Comparison of ENCODE assay signal across 26 cellular contexts in the genomic region with DNA sequence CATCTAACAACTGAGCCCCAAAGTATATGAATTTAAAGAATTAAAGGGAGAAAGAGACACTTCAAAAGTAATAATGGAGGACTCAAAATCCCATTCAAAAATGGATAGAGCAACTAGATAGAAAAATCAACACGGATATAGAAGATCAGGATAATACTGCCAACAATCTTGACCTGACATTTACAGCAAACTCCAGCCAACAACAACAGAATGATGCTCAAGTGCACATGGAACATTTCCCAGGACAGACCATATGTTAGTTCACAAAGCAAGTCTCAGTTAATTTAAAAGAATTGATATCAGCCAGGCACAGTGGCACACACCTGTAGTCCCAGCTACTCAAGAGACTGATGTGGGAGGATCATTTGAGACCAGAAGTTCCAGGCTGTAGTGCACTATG.
DNase-seq lines count a peak whose midpoint lies in the region; ATAC-seq, FAIRE-seq and TF ChIP-seq lines count a peak whose summit lies in the region.
"Had no signal": no experiment of that assay in that cellular context is flagged by ENCODE, and none has a peak within 500 bp of the region (broad histone marks: within the 10 kb centered on the region; RNA-seq: fewer than 3 reads in every experiment).

No MANE protein-coding gene starts in this region.

- no peak overlapping the region for H3K4me2 ChIP-seq in H1 (ENCODE audit: insufficient read depth in 1 of 2, low read depth in 2 of 2, low read length in 2 of 2)
- H3K4me2 ChIP-seq: A549; BLaER1 treated with 17β-estradiol and CSF1 and Interleukin-3, amounts not matched to agents 10 nM and 100 nM had no signal

- H4K91ac ChIP-seq in H1 (replicated peaks; ENCODE audit: insufficient read length, low read length): no peak overlapping the region

- H2BK5ac ChIP-seq in H1 (ENCODE audit: low read depth, low read length): no peak overlapping the region

- no peak for TF ChIP-seq CTCF in H1 (IDR thresholded peaks at IDR 0.05; ENCODE audit: control extremely low read depth in 1 of 3, insufficient read depth in 1 of 3, low read depth in 1 of 3, low read length in 3 of 3)

- H3K4me1 Mint-ChIP-seq in stimulated activated effector memory CD8-positive, alpha-beta T cell treated with anti-CD3 and anti-CD28 coated beads, Interleukin-12 subunit alpha, Interleukin-12 subunit beta, amount 100 ng/mL, for 72 hours: no peaks in the 10 kb centered on the region
- H3K4me1 Mint-ChIP-seq: CD14-positive monocyte; CD8-positive, alpha-beta memory T cell had no signal

- TF ChIP-seq POLR2A in H1 (IDR thresholded peaks at IDR 0.05; ENCODE audit: control extremely low read depth in 1 of 2, low read depth in 2 of 2, low read length in 2 of 2): no peak

- no peak overlapping the region for H3K27ac ChIP-seq in H1 (ENCODE audit: low read depth, low read length)
- H3K27ac ChIP-seq: A549; BLaER1 treated with 17β-estradiol and CSF1 and Interleukin-3, amounts not matched to agents 10 nM and 100 nM; GM23248 had no signal

- H3K14ac ChIP-seq in H1 (ENCODE audit: insufficient read length): no peak overlapping the region

- H3K36me3 ChIP-seq in H1 (ENCODE audit: control insufficient read depth in 2 of 4, insufficient read depth in 4 of 4, low read length in 3 of 4): no peaks in the 10 kb centered on the region
- H3K36me3 ChIP-seq: BE2C; BLaER1 treated with 17β-estradiol and CSF1 and Interleukin-3, amounts not matched to agents 10 nM and 100 nM had no signal

- no peaks in the 10 kb centered on the region for H3K79me1 ChIP-seq in H1 (ENCODE audit: low read depth, low read length)

- H2AFZ ChIP-seq in H1 (ENCODE audit: low read length): no peak overlapping the region
- H2AFZ ChIP-seq: GM23248 had no signal

- CTCF ChIA-PET in H1 (lab: Charles Lee; ENCODE audit: partially characterized antibody): interaction anchor here (0.6 to 1.2 kb wide), 3 partner anchors 8 to 344 kb away, joined by 3 read pairs; no protein-coding TSS in a partner anchor

- H3K27me3 ChIP-seq in H1 (replicated peaks in 1 of 4; ENCODE audit: control insufficient read depth in 3 of 4, extremely low read depth in 1 of 4, insufficient read depth in 3 of 4, low read length in 3 of 4): no peaks in the 10 kb centered on the region
- H3K27me3 ChIP-seq: BE2C; BLaER1 treated with 17β-estradiol and CSF1 and Interleukin-3, amounts not matched to agents 10 nM and 100 nM had no signal

- ATAC-seq in stimulated activated effector memory CD8-positive, alpha-beta T cell treated with anti-CD3 and anti-CD28 coated beads, Interleukin-12 subunit alpha, Interleukin-12 subunit beta, amount 100 ng/mL, for 72 hours: no peak
- ATAC-seq: A549, GM12878 had no signal

- H3K4me3 ChIP-seq in H1 (ENCODE audit: extremely low read depth in 1 of 4, insufficient read depth in 2 of 4, low read depth in 3 of 4, low read length in 4 of 4) (no peak overlapping the region), skeletal muscle cell (ENCODE audit: low read depth, low read length) (no peak overlapping the region)
- H3K4me3 ChIP-seq: A549; BLaER1 treated with 17β-estradiol and CSF1 and Interleukin-3, amounts not matched to agents 10 nM and 100 nM; GM12878; GM23248 had no signal

- POLR2A ChIA-PET in H1 (lab: Charles Lee; ENCODE audit: partially characterized antibody): no interaction called here

- no peak for FAIRE-seq in H1 (lab: Jason Lieb, UNC)
- FAIRE-seq: A549, D721Med, GM12878, GM19239 had no signal

- no peak overlapping the region for H3K4ac ChIP-seq in H1 (replicated peaks; ENCODE audit: insufficient read length, low read depth, low read length)

- no peak overlapping the region for H4K5ac ChIP-seq in H1 (ENCODE audit: insufficient read length, low read depth, low read length)

- H2BK15ac ChIP-seq in H1 (ENCODE audit: low read length): no peak overlapping the region

- H3K23ac ChIP-seq in H1 (ENCODE audit: insufficient read length): no peak overlapping the region

- H3K79me2 ChIP-seq in H1 (ENCODE audit: control insufficient read depth in 1 of 2, insufficient read depth in 2 of 2, low read length in 2 of 2): no peaks in the 10 kb centered on the region

- H3K36me3 Mint-ChIP-seq in stimulated activated effector memory CD8-positive, alpha-beta T cell treated with anti-CD3 and anti-CD28 coated beads, Interleukin-12 subunit alpha, Interleukin-12 subunit beta, amount 100 ng/mL, for 72 hours: no peaks in the 10 kb centered on the region
- H3K36me3 Mint-ChIP-seq: CD14-positive monocyte; CD8-positive, alpha-beta memory T cell had no signal

- no peak overlapping the region for H3K27ac Mint-ChIP-seq in stimulated activated effector memory CD8-positive, alpha-beta T cell treated with anti-CD3 and anti-CD28 coated beads, Interleukin-12 subunit alpha, Interleukin-12 subunit beta, amount 100 ng/mL, for 72 hours
- H3K27ac Mint-ChIP-seq: CD14-positive monocyte; CD4-positive, alpha-beta T cell; HFFc6 had no signal

- H3K23me2 ChIP-seq in H1 (ENCODE audit: low read depth, low read length): no peaks in the 10 kb centered on the region

- H4K20me1 ChIP-seq in H1 (replicated peaks in 1 of 2; ENCODE audit: control insufficient read depth in 1 of 2, insufficient read depth in 2 of 2, low read length in 2 of 2): no peaks in the 10 kb centered on the region
- H4K20me1 ChIP-seq: BLaER1 treated with 17β-estradiol and CSF1 and Interleukin-3, amounts not matched to agents 10 nM and 100 nM had no signal

- no peak overlapping the region for H3K9ac ChIP-seq in H1 (replicated peaks in 1 of 4; ENCODE audit: extremely low read depth in 1 of 4, low read depth in 3 of 4, low read length in 3 of 4)
- H3K9ac ChIP-seq: BLaER1 treated with 17β-estradiol and CSF1 and Interleukin-3, amounts not matched to agents 10 nM and 100 nM; GM23248 had no signal

- TF ChIP-seq RAD21 in H1 (IDR thresholded peaks at IDR 0.05 in 1 of 2, conservative IDR thresholded peaks at IDR 0.05 in 1 of 2; ENCODE audit: low read depth in 2 of 2, low read length in 2 of 2): no peak

- no peak overlapping the region for H3K18ac ChIP-seq in H1 (ENCODE audit: extremely low read depth, low read length)

- TF ChIP-seq EP300 in H1 (IDR thresholded peaks at IDR 0.05; ENCODE audit: borderline replicate concordance in 1 of 2, low read depth in 2 of 2, low read length in 2 of 2): no peak

- no peak overlapping the region for H2BK120ac ChIP-seq in H1 (replicated peaks; ENCODE audit: low read depth, low read length)

- no peak overlapping the region for H3K56ac ChIP-seq in H1 (replicated peaks; ENCODE audit: insufficient read length, low read depth, low read length)

- no peak overlapping the region for H4K8ac ChIP-seq in H1 (ENCODE audit: extremely low read depth, insufficient read depth, low read length)

- DNase-seq in NCI-H2171 treated with DMSO at 0.1 percent for 48 hours (lab: John Stamatoyannopoulos, UW) (peak; percentile 35), NCI-H2171 (lab: John Stamatoyannopoulos, UW) (no peak), cerebellar nuclear complex (lab: John Stamatoyannopoulos, UW) (peak; percentile 22 to 65), H1 (ENCODE audit: low read depth in 1 of 2, low spot score in 2 of 2) (no peak), skeletal muscle cell (ENCODE audit: low read depth) (peak; percentile 1), dedifferentiated amniotic fluid mesenchymal stem cell (ENCODE audit: extremely low spot score) (no peak), midbrain (lab: John Stamatoyannopoulos, UW) (no peak)
- DNase-seq in stimulated activated effector memory CD8-positive, alpha-beta T cell treated with anti-CD3 and anti-CD28 coated beads, Interleukin-12 subunit alpha, Interleukin-12 subunit beta, amount 100 ng/mL, for 72 hours (ENCODE audit: low spot score in 2 of 2): no peak
- DNase-seq: 8988T; ACHN; AML-193; BE2C; CD4-positive, alpha-beta T cell; CD8-positive, alpha-beta memory T cell; DMS153; DND-41; GDM1; GM23248; H9; HFFc6 had no signal

- WGBS in H1 (ENCODE audit: extremely low coverage in 1 of 2, insufficient coverage in 1 of 2, insufficient read length in 1 of 2, insufficient replicate concordance in 2 of 2, low coverage in 1 of 2, low lambda C conversion rate in 2 of 2, missing lambda C conversion rate in 1 of 2), 2 experiments: 84% methylated on average over 1 of the region's 1 CpG; no CpG with 5 or more reads in 1 of the 2 experiments

- H2BK12ac ChIP-seq in H1 (ENCODE audit: low read depth, low read length): no peak overlapping the region

- no peak overlapping the region for H2BK20ac ChIP-seq in H1 (ENCODE audit: low read length)

- no peaks in the 10 kb centered on the region for H3K4me1 ChIP-seq in H1 (replicated peaks in 1 of 4; ENCODE audit: control insufficient read depth in 3 of 4, insufficient read depth in 4 of 4, low read length in 3 of 4)
- H3K4me1 ChIP-seq: A549; BE2C; BLaER1 treated with 17β-estradiol and CSF1 and Interleukin-3, amounts not matched to agents 10 nM and 100 nM had no signal

- no peaks in the 10 kb centered on the region for H3K9me3 Mint-ChIP-seq in stimulated activated effector memory CD8-positive, alpha-beta T cell treated with anti-CD3 and anti-CD28 coated beads, Interleukin-12 subunit alpha, Interleukin-12 subunit beta, amount 100 ng/mL, for 72 hours
- H3K9me3 Mint-ChIP-seq: CD4-positive, alpha-beta T cell; HFFc6 had no signal

- H3K9me3 ChIP-seq in H1 (ENCODE audit: insufficient read depth in 2 of 2, low read depth in 1 of 2, low read length in 1 of 2): no peaks in the 10 kb centered on the region
- H3K9me3 ChIP-seq: A549; BE2C; BLaER1 treated with 17β-estradiol and CSF1 and Interleukin-3, amounts not matched to agents 10 nM and 100 nM had no signal

- H2AK5ac ChIP-seq in H1 (ENCODE audit: low read depth, low read length): peak overlapping the region; percentile 25; the same call in 1 of the 2 replicates

- no peak overlapping the region for H3K4me3 Mint-ChIP-seq in stimulated activated effector memory CD8-positive, alpha-beta T cell treated with anti-CD3 and anti-CD28 coated beads, Interleukin-12 subunit alpha, Interleukin-12 subunit beta, amount 100 ng/mL, for 72 hours
- H3K4me3 Mint-ChIP-seq: CD4-positive, alpha-beta T cell; CD8-positive, alpha-beta memory T cell; H9; HFFc6 had no signal

TF ChIP-seq in H1, 55 proteins besides CTCF, POLR2A, EP300 and RAD21 (continues in another document):
- TF ChIP-seq ATF2 (IDR thresholded peaks at IDR 0.05; ENCODE audit: low read length): no peak
- no peak for TF ChIP-seq CHD1 (IDR thresholded peaks at IDR 0.05; ENCODE audit: low read depth, low read length)
- no peak for TF ChIP-seq RFX5 (IDR thresholded peaks at IDR 0.05; ENCODE audit: borderline replicate concordance, low read depth, low read length)
- no peak for TF ChIP-seq RBBP5 (IDR thresholded peaks at IDR 0.05; ENCODE audit: borderline replicate concordance, low read depth, low read length)

Comparison
In these comparisons a context has a peak if more than half of its experiments do, and no peak if none do; other contexts are left out.
1. DNase-seq: peak in NCI-H2171 treated with DMSO at 0.1 percent for 48 hours (single experiment), cerebellar nuclear complex (2 of 2) and skeletal muscle cell (single experiment); none in NCI-H2171 (single experiment), H1 (0 of 2), stimulated activated effector memory CD8-positive, alpha-beta T cell treated with anti-CD3 and anti-CD28 coated beads, Interleukin-12 subunit alpha, Interleukin-12 subunit beta, amount 100 ng/mL, for 72 hours (0 of 2), dedifferentiated amniotic fluid mesenchymal stem cell (single experiment) and midbrain (single experiment).